21 cellular contexts compared by ENCODE assay signal in genomic region chr11:26571861-26572654, GRCh38. TPM values are rescaled to one million over a fixed set of nuclear protein-coding genes. Genes with fewer than 3 reads are reported as not detected.
DNase-seq lines count a peak whose midpoint lies in the region; ATAC-seq, FAIRE-seq and TF ChIP-seq lines count a peak whose summit lies in the region.
"Had no signal": no experiment of that assay in that cellular context is flagged by ENCODE, and none has a peak within 500 bp of the region (broad histone marks: within the 10 kb centered on the region; RNA-seq: fewer than 3 reads in every experiment).

TSS of gene MUC15 (minus strand) at chr11:26572263. CDS start at chr11:26567094, 5,169 bp downstream.

- TF ChIP-seq RAD21 in H1 (IDR thresholded peaks at IDR 0.05 in 1 of 2, conservative IDR thresholded peaks at IDR 0.05 in 1 of 2; ENCODE audit: low read depth in 2 of 2, low read length in 2 of 2), result no peak

- no peak within 1 kb of the TSS for H3K9ac ChIP-seq in H9 (ENCODE audit: extremely low read depth, insufficient read length, low read length)
- no peak within 1 kb of the TSS for H3K9ac ChIP-seq in H1 (replicated peaks in 1 of 4; ENCODE audit: extremely low read depth in 1 of 4, low read depth in 3 of 4, low read length in 3 of 4)
- no peak within 1 kb of the TSS for H3K9ac ChIP-seq in Karpas-422 (ENCODE audit: low read length)
- H3K9ac ChIP-seq: SK-N-SH had no signal

- no peaks in the 10 kb centered on the region for H3K9me3 ChIP-seq in H9 (ENCODE audit: control insufficient read depth, low read depth, low read length)
- H3K9me3 ChIP-seq in H1 (ENCODE audit: insufficient read depth in 2 of 2, low read depth in 1 of 2, low read length in 1 of 2), result no peaks in the 10 kb centered on the region
- H3K9me3 ChIP-seq in Karpas-422 (ENCODE audit: low read length), result no peaks in the 10 kb centered on the region
- H3K9me3 ChIP-seq: SK-N-SH had no signal

- H3K23me2 ChIP-seq in H9 (ENCODE audit: insufficient read length, low read depth, low read length, poor library complexity, severe bottlenecking) (no peaks in the 10 kb centered on the region), H1 (ENCODE audit: low read depth, low read length) (no peaks in the 10 kb centered on the region)

- H4K8ac ChIP-seq in H9 (replicated peaks; ENCODE audit: insufficient read length, low read depth, low read length) (peak within 1 kb of the TSS; percentile 84), H1 (ENCODE audit: extremely low read depth, insufficient read depth, low read length) (peak within 1 kb of the TSS; percentile 22; the same call in 1 of the 2 replicates)

- H4K20me1 ChIP-seq in H9 (ENCODE audit: control insufficient read depth, insufficient read depth, insufficient read length), result no peaks in the 10 kb centered on the region
- H4K20me1 ChIP-seq in H1 (replicated peaks in 1 of 2; ENCODE audit: control insufficient read depth in 1 of 2, insufficient read depth in 2 of 2, low read length in 2 of 2), result no peaks in the 10 kb centered on the region
- no peaks in the 10 kb centered on the region for H4K20me1 ChIP-seq in Karpas-422 (ENCODE audit: insufficient read depth, low read depth, low read length)

- H3K27ac Mint-ChIP-seq in H9, result peak within 1 kb of the TSS; percentile 36 to 76 (median 71); a peak in 3 of 7 replicates
- H3K27ac Mint-ChIP-seq: activated CD4-positive, alpha-beta T cell treated with anti-CD3 and anti-CD28 coated beads for 36 hours had no signal

- no CpG with 5 or more reads among the region's 12 CpGs for WGBS in H9 (ENCODE audit: extremely low coverage, insufficient read length, low lambda C conversion rate)
- 85% methylated on average over 12 of the region's 12 CpGs; no CpG with 5 or more reads in 1 of the 2 experiments for WGBS in H1 (ENCODE audit: extremely low coverage in 1 of 2, insufficient coverage in 1 of 2, insufficient read length in 1 of 2, insufficient replicate concordance in 2 of 2, low coverage in 1 of 2, low lambda C conversion rate in 2 of 2, missing lambda C conversion rate in 1 of 2), 2 experiments

- POLR2A ChIA-PET in H1 (lab: Charles Lee; ENCODE audit: partially characterized antibody), result no interaction called here

- H3K56ac ChIP-seq in H9 (ENCODE audit: insufficient read length, low read depth, low read length) (no peak within 1 kb of the TSS), H1 (replicated peaks; ENCODE audit: insufficient read length, low read depth, low read length) (no peak within 1 kb of the TSS)

- no peak within 1 kb of the TSS for H2AK5ac ChIP-seq in H9 (ENCODE audit: insufficient read length, low read length)
- no peak within 1 kb of the TSS for H2AK5ac ChIP-seq in H1 (ENCODE audit: low read depth, low read length)

- H2BK12ac ChIP-seq in H9 (ENCODE audit: insufficient read length, low read depth, low read length), result no peak within 1 kb of the TSS
- peak within 1 kb of the TSS; percentile 5; the same call in 1 of the 2 replicates for H2BK12ac ChIP-seq in H1 (ENCODE audit: low read depth, low read length)

- no peak within 1 kb of the TSS for H2BK120ac ChIP-seq in H9 (ENCODE audit: low read depth, low read length, poor library complexity, severe bottlenecking)
- peak within 1 kb of the TSS; percentile 16 for H2BK120ac ChIP-seq in H1 (replicated peaks; ENCODE audit: low read depth, low read length)

- H3K4me2 ChIP-seq in H9 (ENCODE audit: insufficient read depth, insufficient read length, low read length), result no peak within 1 kb of the TSS
- 0 out of 4 replicates have a peak within 1 kb of the TSS, but pooled peaks of 1 of the 2 experiments have one; percentile 22 for H3K4me2 ChIP-seq in H1 (ENCODE audit: insufficient read depth in 1 of 2, low read depth in 2 of 2, low read length in 2 of 2)
- no peak within 1 kb of the TSS for H3K4me2 ChIP-seq in Karpas-422 (ENCODE audit: low read depth, low read length, poor library complexity, severe bottlenecking)
- H3K4me2 ChIP-seq: SK-N-SH had no signal

- peak within 1 kb of the TSS; percentile 89 for H2AFZ ChIP-seq in H9 (ENCODE audit: low read length)
- peak within 1 kb of the TSS; percentile 97 for H2AFZ ChIP-seq in H1 (ENCODE audit: low read length)
- H2AFZ ChIP-seq in Karpas-422 (ENCODE audit: low read length), result no peak within 1 kb of the TSS

- no peak for FAIRE-seq in H1 (lab: Jason Lieb, UNC)
- FAIRE-seq: frontal cortex, RCC 7860 had no signal

- CTCF ChIA-PET in H1 (lab: Charles Lee; ENCODE audit: partially characterized antibody), result interaction anchor here (0.9 to 1.3 kb wide), 3 partner anchors 14 to 616 kb away, joined by 3 to 5 read pairs (median 4); no protein-coding TSS in a partner anchor

- H3K4ac ChIP-seq in H9 (ENCODE audit: low read depth, low read length) (no peak within 1 kb of the TSS), H1 (replicated peaks; ENCODE audit: insufficient read length, low read depth, low read length) (no peak within 1 kb of the TSS)

- H3K4me1 ChIP-seq in H9 (ENCODE audit: insufficient read depth, low read length), result no peaks in the 10 kb centered on the region; the same call in 1 of the 2 replicates
- peaks cover 0 to 6% (median 2%) of the 10 kb centered on the region in 4 experiments; a peak in 2 of 7 replicates for H3K4me1 ChIP-seq in H1 (replicated peaks in 1 of 4; ENCODE audit: control insufficient read depth in 3 of 4, insufficient read depth in 4 of 4, low read length in 3 of 4)
- H3K4me1 ChIP-seq in Karpas-422 (ENCODE audit: low read length), result no peaks in the 10 kb centered on the region

- H3T11ph ChIP-seq in H9 (ENCODE audit: low read length), result peak within 1 kb of the TSS; percentile 76

- no peak for TF ChIP-seq POLR2A in H1 (IDR thresholded peaks at IDR 0.05; ENCODE audit: control extremely low read depth in 1 of 2, low read depth in 2 of 2, low read length in 2 of 2)

- H3K27ac ChIP-seq in H9 (ENCODE audit: insufficient read length, low read depth, low read length), result peak within 1 kb of the TSS; percentile 36
- H3K27ac ChIP-seq in H1 (ENCODE audit: low read depth, low read length), result no peak within 1 kb of the TSS
- H3K27ac ChIP-seq in skin epidermis, result peak within 1 kb of the TSS in 17 of 21 experiments; percentile 22 to 84 (median 53)
- H3K27ac ChIP-seq in Karpas-422 (ENCODE audit: low read length), result no peak within 1 kb of the TSS

- DNase-seq in H9 (no peak), H1 (ENCODE audit: low read depth in 1 of 2, low spot score in 2 of 2) (no peak), left kidney (ENCODE audit: low read depth, low spot score) (peak; percentile 2), DMS153 treated with DMSO at 0.1 percent for 48 hours (lab: John Stamatoyannopoulos, UW; ENCODE audit: unreplicated experiment) (no peak), Karpas-422 (no peak)
- DNase-seq in activated CD4-positive, CD25-positive, alpha-beta regulatory T cell treated with anti-CD3 and anti-CD28 coated beads, Interleukin-2, amount 50 U/mL, for 72 hours, result no peak
- DNase-seq: activated CD4-positive, alpha-beta T cell treated with anti-CD3 and anti-CD28 coated beads for 36 hours; activated gamma-delta T cell; amygdala; cerebellar nuclear complex; EL; NCI-H1092 treated with DMSO at 0.1 percent for 48 hours; NCI-H2171; NCI-H82; SK-N-SH had no signal

- H4K91ac ChIP-seq in H9 (ENCODE audit: insufficient read length, low read depth, low read length) (no peak within 1 kb of the TSS), H1 (replicated peaks; ENCODE audit: insufficient read length, low read length) (no peak within 1 kb of the TSS)

- H3K9me2 ChIP-seq in Karpas-422 (replicated peaks; ENCODE audit: insufficient read depth, low read length), result no peaks in the 10 kb centered on the region
- H3K9me2 ChIP-seq: SK-N-SH had no signal

- TF ChIP-seq CTCF in H9 (conservative IDR thresholded peaks at IDR 0.05) (no peak), H1 (IDR thresholded peaks at IDR 0.05; ENCODE audit: control extremely low read depth in 1 of 3, insufficient read depth in 1 of 3, low read depth in 1 of 3, low read length in 3 of 3) (no peak)

- H3K4me1 Mint-ChIP-seq in H9, result peaks cover 15 to 16% of the 10 kb centered on the region in 2 experiments
- H3K4me1 Mint-ChIP-seq: activated CD4-positive, alpha-beta T cell treated with anti-CD3 and anti-CD28 coated beads for 36 hours; neural crest cell had no signal

- no peak within 1 kb of the TSS for H2BK15ac ChIP-seq in H9 (ENCODE audit: low read depth, low read length)
- H2BK15ac ChIP-seq in H1 (ENCODE audit: low read length), result no peak within 1 kb of the TSS

- no peaks in the 10 kb centered on the region for H3K36me3 Mint-ChIP-seq in H9 (ENCODE audit: insufficient read depth in 1 of 3, low read depth in 3 of 3)

- H3K9me3 Mint-ChIP-seq in H9, result no peaks in the 10 kb centered on the region
- H3K9me3 Mint-ChIP-seq: neural crest cell had no signal

- no peak within 1 kb of the TSS for H2BK20ac ChIP-seq in H9 (ENCODE audit: low read depth, low read length, poor library complexity, severe bottlenecking)
- no peak within 1 kb of the TSS for H2BK20ac ChIP-seq in H1 (ENCODE audit: low read length)

- ATAC-seq in GM18502 (IDR thresholded peaks at IDR 0.05; ENCODE audit: poor library complexity, unreplicated experiment), result no peak
- ATAC-seq: activated CD4-positive, alpha-beta T cell treated with anti-CD3 and anti-CD28 coated beads for 36 hours had no signal

- TF ChIP-seq EP300 in H1 (IDR thresholded peaks at IDR 0.05; ENCODE audit: borderline replicate concordance in 1 of 2, low read depth in 2 of 2, low read length in 2 of 2), result no peak

- no peak within 1 kb of the TSS for H3K14ac ChIP-seq in H9 (ENCODE audit: insufficient read depth, low read length)
- no peak within 1 kb of the TSS for H3K14ac ChIP-seq in H1 (ENCODE audit: insufficient read length)

- H3K4me3 ChIP-seq in H1 (ENCODE audit: extremely low read depth in 1 of 4, insufficient read depth in 2 of 4, low read depth in 3 of 4, low read length in 4 of 4), result no peak within 1 kb of the TSS
- H3K4me3 ChIP-seq in skin epidermis, result peak within 1 kb of the TSS in 4 of 7 experiments; percentile 1 to 27 (median 20)
- no peak within 1 kb of the TSS for H3K4me3 ChIP-seq in Karpas-422 (ENCODE audit: low read length)

- no peak within 1 kb of the TSS for H3K23ac ChIP-seq in H9 (ENCODE audit: insufficient read length, low read depth, low read length)
- no peak within 1 kb of the TSS for H3K23ac ChIP-seq in H1 (ENCODE audit: insufficient read length)

- H3K79me1 ChIP-seq in H9 (ENCODE audit: insufficient read depth, low read depth, low read length, poor library complexity, severe bottlenecking), result no peaks in the 10 kb centered on the region
- H3K79me1 ChIP-seq in H1 (ENCODE audit: low read depth, low read length), result no peaks in the 10 kb centered on the region

- H4K5ac ChIP-seq in H9 (ENCODE audit: insufficient read length, low read depth, low read length) (peak within 1 kb of the TSS; percentile 68), H1 (ENCODE audit: insufficient read length, low read depth, low read length) (no peak within 1 kb of the TSS)

- H3K4me3 Mint-ChIP-seq in H9, result no peak within 1 kb of the TSS
- H3K4me3 Mint-ChIP-seq: activated CD4-positive, alpha-beta T cell treated with anti-CD3 and anti-CD28 coated beads for 36 hours; neural crest cell had no signal

- H2BK5ac ChIP-seq in H9 (ENCODE audit: insufficient read length, low read length) (no peak within 1 kb of the TSS), H1 (ENCODE audit: low read depth, low read length) (no peak within 1 kb of the TSS)

- H3K79me2 ChIP-seq in H9 (ENCODE audit: insufficient read depth, low read length) (no peaks in the 10 kb centered on the region), H1 (ENCODE audit: control insufficient read depth in 1 of 2, insufficient read depth in 2 of 2, low read length in 2 of 2) (no peaks in the 10 kb centered on the region), Karpas-422 (ENCODE audit: low read length) (no peaks in the 10 kb centered on the region)

- H3K27me3 ChIP-seq in H9 (ENCODE audit: insufficient read depth, low read length) (no peaks in the 10 kb centered on the region), H1 (replicated peaks in 1 of 4; ENCODE audit: control insufficient read depth in 3 of 4, extremely low read depth in 1 of 4, insufficient read depth in 3 of 4, low read length in 3 of 4) (no peaks in the 10 kb centered on the region), Karpas-422 (ENCODE audit: low read length) (no peaks in the 10 kb centered on the region)

- H3K36me3 ChIP-seq in H1 (ENCODE audit: control insufficient read depth in 2 of 4, insufficient read depth in 4 of 4, low read length in 3 of 4), result no peaks in the 10 kb centered on the region
- H3K36me3 ChIP-seq in Karpas-422 (ENCODE audit: insufficient read depth, low read length), result no peaks in the 10 kb centered on the region

- no peaks in the 10 kb centered on the region for H3K27me3 Mint-ChIP-seq in H9 (ENCODE audit: low read depth)
- H3K27me3 Mint-ChIP-seq: activated CD4-positive, alpha-beta T cell treated with anti-CD3 and anti-CD28 coated beads for 36 hours had no signal

- H3K18ac ChIP-seq in H9 (ENCODE audit: insufficient read length, low read depth, low read length), result no peak within 1 kb of the TSS
- H3K18ac ChIP-seq in H1 (ENCODE audit: extremely low read depth, low read length), result no peak within 1 kb of the TSS

RNA-seq across cellular contexts. Expression of gene MUC15, which starts in this region (rescaled TPM):
- total RNA-seq in H9 (2021), result not detected in 2 replicates
- not detected in 2 replicates for total RNA-seq in H1 (2021; fragmentation: NEBNext Ultra II Directional; extraction: Animal tissue kit (Norgen Biotek cat#: 25700))
- polyA plus RNA-seq in H1 (2011; rRNA removed), result not detected in 2 replicates
- 0.05 TPM for polyA plus RNA-seq in H1 (2011; cell fraction: cytosol; rRNA removed)
- not detected for polyA plus RNA-seq in H1 (2011; cell fraction: nucleus; rRNA removed)
- not detected in 4 replicates for polyA plus RNA-seq in H1 (2012, experiment 1 of 2)
- polyA plus RNA-seq in H1 (2012, experiment 2 of 2), result not detected
- 0.06 TPM for polyA plus RNA-seq in H1 (2013, experiment 1 of 2)
- polyA plus RNA-seq in H1 (2013, experiment 2 of 2), result 0.13 TPM
- polyA minus RNA-seq in H1 (2011; rRNA and poly(A)+ RNA removed), result not detected in 2 replicates
- not detected for polyA minus RNA-seq in H1 (2011; cell fraction: cytosol; rRNA and poly(A)+ RNA removed)
- polyA minus RNA-seq in H1 (2011; cell fraction: nucleus; rRNA and poly(A)+ RNA removed), result not detected
- total RNA-seq in Karpas-422 (2014; rRNA removed; shearing (Covaris generic); ENCODE audit: low replicate concordance), result not detected in 2 replicates
- total RNA-seq: activated CD4-positive, alpha-beta T cell treated with anti-CD3 and anti-CD28 coated beads for 36 hours; frontal cortex; mesenteric fat pad; neural crest cell had no signal
- polyA plus RNA-seq: SK-N-SH had no signal

Comparison
In these comparisons a context has a peak if more than half of its experiments do, and no peak if none do; other contexts are left out.
1. H3K27ac ChIP-seq: peak in H9 (single experiment) and skin epidermis (17 of 21); none in H1 (single experiment) and Karpas-422 (single experiment).
2. H3K4me3 ChIP-seq: peak in skin epidermis (4 of 7); none in H1 (0 of 4) and Karpas-422 (single experiment).